Comparison of ENCODE assay signal across 1 cellular context in genomic region chr10:53314856-53315255, GRCh38.
TF ChIP-seq lines count a peak whose summit lies in the region.

No MANE protein-coding gene starts in this region.

TF ChIP-seq in GM23338, 12 proteins besides CTCF, POLR2A, EP300 and RAD21 (continued from another document):
- TF ChIP-seq REST (IDR thresholded peaks at IDR 0.05; ENCODE audit: unreplicated experiment) (no peak), NANOG (IDR thresholded peaks at IDR 0.05; ENCODE audit: borderline replicate concordance) (no peak), POLR2AphosphoS5 (IDR thresholded peaks at IDR 0.05; ENCODE audit: low read depth) (no peak), ETS1 (IDR thresholded peaks at IDR 0.05) (no peak), ZNF114 (CRISPR knock-in tag; IDR thresholded peaks at IDR 0.05) (no peak), ZNF462 (CRISPR knock-in tag; IDR thresholded peaks at IDR 0.05) (no peak), CREB1 (CRISPR knock-in tag; IDR thresholded peaks at IDR 0.05; ENCODE audit: low read depth) (no peak)
